1 cellular context compared by ENCODE assay signal in genomic region chr20:38446441-38447209, GRCh38.
TF ChIP-seq lines count a peak whose summit lies in the region.

No MANE protein-coding gene starts in this region.

TF ChIP-seq in HepG2, 621 proteins besides CTCF, POLR2A, EP300 and RAD21 (continued from another document and continues in another):
- TF ChIP-seq ZNF773 (CRISPR knock-in tag; IDR thresholded peaks at IDR 0.05; ENCODE audit: borderline replicate concordance) (peak; percentile 91; the same call in 1 of the 2 replicates), SALL2 (CRISPR knock-in tag; IDR thresholded peaks at IDR 0.05) (peak; percentile 99), ZNF33B (CRISPR knock-in tag; IDR thresholded peaks at IDR 0.05) (peak; percentile 66; the same call in 1 of the 2 replicates), ZNF30 (CRISPR knock-in tag; IDR thresholded peaks at IDR 0.05) (peak; percentile 84), ZNF143 (CRISPR knock-in tag; IDR thresholded peaks at IDR 0.05) (peak; percentile 77), ZNF431 (CRISPR knock-in tag; IDR thresholded peaks at IDR 0.05; ENCODE audit: borderline replicate concordance, low read depth) (peak; percentile 94), SIN3B (IDR thresholded peaks at IDR 0.05; ENCODE audit: low read length) (peak; percentile 74), KDM2A (CRISPR knock-in tag; IDR thresholded peaks at IDR 0.05; ENCODE audit: borderline replicate concordance, low read depth) (peak; percentile 99), MAFK (conservative IDR thresholded peaks at IDR 0.05 in 1 of 2, IDR thresholded peaks at IDR 0.05 in 1 of 2; ENCODE audit: low read length in 2 of 2) (no peak), IKZF5 (CRISPR knock-in tag; IDR thresholded peaks at IDR 0.05) (peak; percentile 99), ZFYVE20 (CRISPR knock-in tag; IDR thresholded peaks at IDR 0.05; ENCODE audit: borderline replicate concordance, low read depth) (peak; percentile 38; the same call in 1 of the 2 replicates), ZNF713 (CRISPR knock-in tag; IDR thresholded peaks at IDR 0.05) (peak; percentile 92; the same call in 1 of the 2 replicates), MEIS2 (CRISPR knock-in tag; IDR thresholded peaks at IDR 0.05) (peak; percentile 92), ARNTL (CRISPR knock-in tag; IDR thresholded peaks at IDR 0.05) (peak; percentile 87), ZNF7 (CRISPR knock-in tag; IDR thresholded peaks at IDR 0.05) (peak; percentile 53; the same call in 1 of the 2 replicates), HNRNPK (IDR thresholded peaks at IDR 0.05; ENCODE audit: low read depth, low read length, poor library complexity, severe bottlenecking) (peak; percentile 31), TCF7 (IDR thresholded peaks at IDR 0.05; ENCODE audit: low read depth) (no peak), ZFP36L1 (CRISPR knock-in tag; IDR thresholded peaks at IDR 0.05) (no peak), FIP1L1 (IDR thresholded peaks at IDR 0.05; ENCODE audit: borderline replicate concordance, insufficient read depth, low read depth, low read length) (no peak; the same call in 1 of the 2 replicates), ZNF572 (CRISPR knock-in tag; IDR thresholded peaks at IDR 0.05) (no peak), SMARCE1 (IDR thresholded peaks at IDR 0.05; ENCODE audit: borderline replicate concordance) (no peak), CENPT (CRISPR knock-in tag; IDR thresholded peaks at IDR 0.05; ENCODE audit: low read depth) (0 out of 2 replicates have a peak, but pooled peaks have one; percentile 74), BATF2 (CRISPR knock-in tag; IDR thresholded peaks at IDR 0.05) (no peak; the same call in 1 of the 2 replicates), CAMTA2 (CRISPR knock-in tag; IDR thresholded peaks at IDR 0.05; ENCODE audit: borderline replicate concordance) (peak; percentile 64; the same call in 1 of the 2 replicates), CERS6 (CRISPR knock-in tag; IDR thresholded peaks at IDR 0.05) (no peak), ZNF264 (CRISPR knock-in tag; IDR thresholded peaks at IDR 0.05) (peak; percentile 94), MTF1 (CRISPR knock-in tag; IDR thresholded peaks at IDR 0.05) (no peak; the same call in 1 of the 2 replicates), ZNF446 (CRISPR knock-in tag; IDR thresholded peaks at IDR 0.05) (peak; percentile 91), SUZ12 (IDR thresholded peaks at IDR 0.05; ENCODE audit: low read depth, low read length) (no peak), ZNF704 (CRISPR knock-in tag; IDR thresholded peaks at IDR 0.05; ENCODE audit: borderline replicate concordance) (peak; percentile 99), PHF21A (CRISPR knock-in tag; IDR thresholded peaks at IDR 0.05) (peak; percentile 83), ZNF549 (CRISPR knock-in tag; IDR thresholded peaks at IDR 0.05) (no peak), JUNB (CRISPR knock-in tag; IDR thresholded peaks at IDR 0.05; ENCODE audit: borderline replicate concordance) (no peak), HDAC2 (CRISPR knock-in tag; IDR thresholded peaks at IDR 0.05) (peak; percentile 95), ZFP82 (CRISPR knock-in tag; IDR thresholded peaks at IDR 0.05; ENCODE audit: borderline replicate concordance) (no peak; the same call in none of the 2 replicates), TARDBP (CRISPR knock-in tag; IDR thresholded peaks at IDR 0.05) (peak; percentile 100), MBNL3 (CRISPR knock-in tag; conservative IDR thresholded peaks at IDR 0.05) (no peak), SPEN (CRISPR knock-in tag; IDR thresholded peaks at IDR 0.05; ENCODE audit: low read depth) (peak; percentile 100), ZNF496 (CRISPR knock-in tag; IDR thresholded peaks at IDR 0.05; ENCODE audit: insufficient replicate concordance) (no peak), MTF2 (CRISPR knock-in tag; IDR thresholded peaks at IDR 0.05; ENCODE audit: borderline replicate concordance) (peak; percentile 73; the same call in 1 of the 2 replicates), PHB2 (IDR thresholded peaks at IDR 0.05; ENCODE audit: partially characterized antibody) (no peak), SOX13 (IDR thresholded peaks at IDR 0.05) (no peak; the same call in 1 of the 2 replicates), SOX13 (CRISPR knock-in tag; conservative IDR thresholded peaks at IDR 0.05 in 1 of 2, IDR thresholded peaks at IDR 0.05 in 1 of 2) (peak in 1 of 2 experiments; percentile 77; a peak in 2 of 4 replicates), HDAC6 (IDR thresholded peaks at IDR 0.05; ENCODE audit: low read depth, low read length) (no peak), ZNF670 (CRISPR knock-in tag; IDR thresholded peaks at IDR 0.05; ENCODE audit: borderline replicate concordance) (peak; percentile 99), PTBP1 (IDR thresholded peaks at IDR 0.05; ENCODE audit: low read depth, low read length, poor library complexity, severe bottlenecking) (peak; percentile 82)
- TF ChIP-seq, protein P1, sequence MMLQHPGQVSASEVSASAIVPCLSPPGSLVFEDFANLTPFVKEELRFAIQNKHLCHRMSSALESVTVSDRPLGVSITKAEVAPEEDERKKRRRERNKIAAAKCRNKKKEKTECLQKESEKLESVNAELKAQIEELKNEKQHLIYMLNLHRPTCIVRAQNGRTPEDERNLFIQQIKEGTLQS (CRISPR knock-in tag; IDR thresholded peaks at IDR 0.05) = peak; percentile 81; the same call in 1 of the 2 replicates
- TF ChIP-seq, protein P2, sequence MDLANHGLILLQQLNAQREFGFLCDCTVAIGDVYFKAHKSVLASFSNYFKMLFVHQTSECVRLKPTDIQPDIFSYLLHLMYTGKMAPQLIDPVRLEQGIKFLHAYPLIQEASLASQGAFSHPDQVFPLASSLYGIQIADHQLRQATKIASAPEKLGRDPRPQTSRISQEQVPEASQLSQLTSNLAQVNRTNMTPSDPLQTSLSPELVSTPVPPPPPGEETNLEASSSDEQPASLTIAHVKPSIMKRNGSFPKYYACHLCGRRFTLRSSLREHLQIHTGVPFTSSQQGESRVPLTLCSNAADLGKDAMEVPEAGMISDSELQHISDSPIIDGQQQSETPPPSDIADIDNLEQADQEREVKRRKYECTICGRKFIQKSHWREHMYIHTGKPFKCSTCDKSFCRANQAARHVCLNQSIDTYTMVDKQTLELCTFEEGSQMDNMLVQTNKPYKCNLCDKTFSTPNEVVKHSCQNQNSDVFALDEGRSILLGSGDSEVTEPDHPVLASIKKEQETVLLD (CRISPR knock-in tag; IDR thresholded peaks at IDR 0.05; ENCODE audit: low read depth) = peak; percentile 90
- TF ChIP-seq, protein P3, sequence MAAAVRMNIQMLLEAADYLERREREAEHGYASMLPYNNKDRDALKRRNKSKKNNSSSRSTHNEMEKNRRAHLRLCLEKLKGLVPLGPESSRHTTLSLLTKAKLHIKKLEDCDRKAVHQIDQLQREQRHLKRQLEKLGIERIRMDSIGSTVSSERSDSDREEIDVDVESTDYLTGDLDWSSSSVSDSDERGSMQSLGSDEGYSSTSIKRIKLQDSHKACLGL (CRISPR knock-in tag; IDR thresholded peaks at IDR 0.05) = peak; percentile 94
- TF ChIP-seq, protein P4, sequence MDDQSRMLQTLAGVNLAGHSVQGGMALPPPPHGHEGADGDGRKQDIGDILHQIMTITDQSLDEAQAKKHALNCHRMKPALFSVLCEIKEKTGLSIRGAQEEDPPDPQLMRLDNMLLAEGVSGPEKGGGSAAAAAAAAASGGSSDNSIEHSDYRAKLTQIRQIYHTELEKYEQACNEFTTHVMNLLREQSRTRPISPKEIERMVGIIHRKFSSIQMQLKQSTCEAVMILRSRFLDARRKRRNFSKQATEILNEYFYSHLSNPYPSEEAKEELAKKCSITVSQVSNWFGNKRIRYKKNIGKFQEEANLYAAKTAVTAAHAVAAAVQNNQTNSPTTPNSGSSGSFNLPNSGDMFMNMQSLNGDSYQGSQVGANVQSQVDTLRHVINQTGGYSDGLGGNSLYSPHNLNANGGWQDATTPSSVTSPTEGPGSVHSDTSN (CRISPR knock-in tag; IDR thresholded peaks at IDR 0.05; ENCODE audit: borderline replicate concordance) = peak; percentile 93
- TF ChIP-seq, protein P5, sequence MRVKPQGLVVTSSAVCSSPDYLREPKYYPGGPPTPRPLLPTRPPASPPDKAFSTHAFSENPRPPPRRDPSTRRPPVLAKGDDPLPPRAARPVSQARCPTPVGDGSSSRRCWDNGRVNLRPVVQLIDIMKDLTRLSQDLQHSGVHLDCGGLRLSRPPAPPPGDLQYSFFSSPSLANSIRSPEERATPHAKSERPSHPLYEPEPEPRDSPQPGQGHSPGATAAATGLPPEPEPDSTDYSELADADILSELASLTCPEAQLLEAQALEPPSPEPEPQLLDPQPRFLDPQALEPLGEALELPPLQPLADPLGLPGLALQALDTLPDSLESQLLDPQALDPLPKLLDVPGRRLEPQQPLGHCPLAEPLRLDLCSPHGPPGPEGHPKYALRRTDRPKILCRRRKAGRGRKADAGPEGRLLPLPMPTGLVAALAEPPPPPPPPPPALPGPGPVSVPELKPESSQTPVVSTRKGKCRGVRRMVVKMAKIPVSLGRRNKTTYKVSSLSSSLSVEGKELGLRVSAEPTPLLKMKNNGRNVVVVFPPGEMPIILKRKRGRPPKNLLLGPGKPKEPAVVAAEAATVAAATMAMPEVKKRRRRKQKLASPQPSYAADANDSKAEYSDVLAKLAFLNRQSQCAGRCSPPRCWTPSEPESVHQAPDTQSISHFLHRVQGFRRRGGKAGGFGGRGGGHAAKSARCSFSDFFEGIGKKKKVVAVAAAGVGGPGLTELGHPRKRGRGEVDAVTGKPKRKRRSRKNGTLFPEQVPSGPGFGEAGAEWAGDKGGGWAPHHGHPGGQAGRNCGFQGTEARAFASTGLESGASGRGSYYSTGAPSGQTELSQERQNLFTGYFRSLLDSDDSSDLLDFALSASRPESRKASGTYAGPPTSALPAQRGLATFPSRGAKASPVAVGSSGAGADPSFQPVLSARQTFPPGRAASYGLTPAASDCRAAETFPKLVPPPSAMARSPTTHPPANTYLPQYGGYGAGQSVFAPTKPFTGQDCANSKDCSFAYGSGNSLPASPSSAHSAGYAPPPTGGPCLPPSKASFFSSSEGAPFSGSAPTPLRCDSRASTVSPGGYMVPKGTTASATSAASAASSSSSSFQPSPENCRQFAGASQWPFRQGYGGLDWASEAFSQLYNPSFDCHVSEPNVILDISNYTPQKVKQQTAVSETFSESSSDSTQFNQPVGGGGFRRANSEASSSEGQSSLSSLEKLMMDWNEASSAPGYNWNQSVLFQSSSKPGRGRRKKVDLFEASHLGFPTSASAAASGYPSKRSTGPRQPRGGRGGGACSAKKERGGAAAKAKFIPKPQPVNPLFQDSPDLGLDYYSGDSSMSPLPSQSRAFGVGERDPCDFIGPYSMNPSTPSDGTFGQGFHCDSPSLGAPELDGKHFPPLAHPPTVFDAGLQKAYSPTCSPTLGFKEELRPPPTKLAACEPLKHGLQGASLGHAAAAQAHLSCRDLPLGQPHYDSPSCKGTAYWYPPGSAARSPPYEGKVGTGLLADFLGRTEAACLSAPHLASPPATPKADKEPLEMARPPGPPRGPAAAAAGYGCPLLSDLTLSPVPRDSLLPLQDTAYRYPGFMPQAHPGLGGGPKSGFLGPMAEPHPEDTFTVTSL (CRISPR knock-in tag; IDR thresholded peaks at IDR 0.05; ENCODE audit: borderline replicate concordance) = peak; percentile 34
- TF ChIP-seq, protein P6, sequence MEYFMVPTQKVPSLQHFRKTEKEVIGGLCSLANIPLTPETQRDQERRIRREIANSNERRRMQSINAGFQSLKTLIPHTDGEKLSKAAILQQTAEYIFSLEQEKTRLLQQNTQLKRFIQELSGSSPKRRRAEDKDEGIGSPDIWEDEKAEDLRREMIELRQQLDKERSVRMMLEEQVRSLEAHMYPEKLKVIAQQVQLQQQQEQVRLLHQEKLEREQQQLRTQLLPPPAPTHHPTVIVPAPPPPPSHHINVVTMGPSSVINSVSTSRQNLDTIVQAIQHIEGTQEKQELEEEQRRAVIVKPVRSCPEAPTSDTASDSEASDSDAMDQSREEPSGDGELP (IDR thresholded peaks at IDR 0.05; ENCODE audit: borderline replicate concordance, low read depth) = no peak
